ENCODE assay signal across 1 cellular context in the genomic region with DNA sequence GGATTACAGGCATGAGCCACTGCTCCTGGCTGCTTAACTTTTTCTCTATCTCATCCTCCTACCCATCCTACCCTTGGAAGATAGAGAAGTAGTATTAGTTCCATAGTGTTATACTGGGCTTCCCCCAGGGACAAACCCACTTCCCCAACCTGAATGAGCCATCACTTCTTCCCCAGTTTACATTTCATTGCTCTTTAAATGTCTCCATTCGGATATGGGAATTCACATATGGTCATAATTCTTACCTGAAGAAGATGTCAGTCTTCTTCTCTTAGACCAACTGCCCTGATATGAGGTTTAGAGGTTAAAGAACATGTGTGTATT.
TF ChIP-seq lines count a peak whose summit lies in the region.

No MANE protein-coding gene starts in this region.

TF ChIP-seq in GM12878, 131 proteins besides CTCF, POLR2A, EP300 and RAD21:
- TF ChIP-seq SPI1 (IDR thresholded peaks at IDR 0.05; ENCODE audit: borderline replicate concordance, insufficient read depth, low read depth, low read length) = peak; percentile 63; the same call in 1 of the 2 replicates
- no peak for TF ChIP-seq CBX3 (IDR thresholded peaks at IDR 0.05; ENCODE audit: borderline replicate concordance, low read depth)
- TF ChIP-seq, protein P1, sequence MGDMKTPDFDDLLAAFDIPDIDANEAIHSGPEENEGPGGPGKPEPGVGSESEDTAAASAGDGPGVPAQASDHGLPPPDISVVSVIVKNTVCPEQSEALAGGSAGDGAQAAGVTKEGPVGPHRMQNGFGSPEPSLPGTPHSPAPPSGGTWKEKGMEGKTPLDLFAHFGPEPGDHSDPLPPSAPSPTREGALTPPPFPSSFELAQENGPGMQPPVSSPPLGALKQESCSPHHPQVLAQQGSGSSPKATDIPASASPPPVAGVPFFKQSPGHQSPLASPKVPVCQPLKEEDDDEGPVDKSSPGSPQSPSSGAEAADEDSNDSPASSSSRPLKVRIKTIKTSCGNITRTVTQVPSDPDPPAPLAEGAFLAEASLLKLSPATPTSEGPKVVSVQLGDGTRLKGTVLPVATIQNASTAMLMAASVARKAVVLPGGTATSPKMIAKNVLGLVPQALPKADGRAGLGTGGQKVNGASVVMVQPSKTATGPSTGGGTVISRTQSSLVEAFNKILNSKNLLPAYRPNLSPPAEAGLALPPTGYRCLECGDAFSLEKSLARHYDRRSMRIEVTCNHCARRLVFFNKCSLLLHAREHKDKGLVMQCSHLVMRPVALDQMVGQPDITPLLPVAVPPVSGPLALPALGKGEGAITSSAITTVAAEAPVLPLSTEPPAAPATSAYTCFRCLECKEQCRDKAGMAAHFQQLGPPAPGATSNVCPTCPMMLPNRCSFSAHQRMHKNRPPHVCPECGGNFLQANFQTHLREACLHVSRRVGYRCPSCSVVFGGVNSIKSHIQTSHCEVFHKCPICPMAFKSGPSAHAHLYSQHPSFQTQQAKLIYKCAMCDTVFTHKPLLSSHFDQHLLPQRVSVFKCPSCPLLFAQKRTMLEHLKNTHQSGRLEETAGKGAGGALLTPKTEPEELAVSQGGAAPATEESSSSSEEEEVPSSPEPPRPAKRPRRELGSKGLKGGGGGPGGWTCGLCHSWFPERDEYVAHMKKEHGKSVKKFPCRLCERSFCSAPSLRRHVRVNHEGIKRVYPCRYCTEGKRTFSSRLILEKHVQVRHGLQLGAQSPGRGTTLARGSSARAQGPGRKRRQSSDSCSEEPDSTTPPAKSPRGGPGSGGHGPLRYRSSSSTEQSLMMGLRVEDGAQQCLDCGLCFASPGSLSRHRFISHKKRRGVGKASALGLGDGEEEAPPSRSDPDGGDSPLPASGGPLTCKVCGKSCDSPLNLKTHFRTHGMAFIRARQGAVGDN (IDR thresholded peaks at IDR 0.05) = 0 out of 2 replicates have a peak, but pooled peaks have one; percentile 21
- no peak for TF ChIP-seq SIN3A (IDR thresholded peaks at IDR 0.05; ENCODE audit: low read depth, low read length)
- no peak for TF ChIP-seq CREB1 (IDR thresholded peaks at IDR 0.05; ENCODE audit: low read depth)
- no peak for TF ChIP-seq RCOR1 (conservative IDR thresholded peaks at IDR 0.05; ENCODE audit: low read depth, low read length)
- TF ChIP-seq BHLHE40 (IDR thresholded peaks at IDR 0.05; ENCODE audit: borderline replicate concordance in 1 of 2, low read depth in 2 of 2, low read length in 1 of 2) = 0 out of 4 replicates have a peak, but pooled peaks of 1 of the 2 experiments have one; percentile 9
- TF ChIP-seq LARP7 (IDR thresholded peaks at IDR 0.05) = 0 out of 2 replicates have a peak, but pooled peaks have one; percentile 48
- TF ChIP-seq, protein P2, sequence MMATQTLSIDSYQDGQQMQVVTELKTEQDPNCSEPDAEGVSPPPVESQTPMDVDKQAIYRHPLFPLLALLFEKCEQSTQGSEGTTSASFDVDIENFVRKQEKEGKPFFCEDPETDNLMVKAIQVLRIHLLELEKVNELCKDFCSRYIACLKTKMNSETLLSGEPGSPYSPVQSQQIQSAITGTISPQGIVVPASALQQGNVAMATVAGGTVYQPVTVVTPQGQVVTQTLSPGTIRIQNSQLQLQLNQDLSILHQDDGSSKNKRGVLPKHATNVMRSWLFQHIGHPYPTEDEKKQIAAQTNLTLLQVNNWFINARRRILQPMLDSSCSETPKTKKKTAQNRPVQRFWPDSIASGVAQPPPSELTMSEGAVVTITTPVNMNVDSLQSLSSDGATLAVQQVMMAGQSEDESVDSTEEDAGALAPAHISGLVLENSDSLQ (IDR thresholded peaks at IDR 0.05) = peak; percentile 24; the same call in 1 of the 2 replicates
- no peak for TF ChIP-seq YY1 (IDR thresholded peaks at IDR 0.05; ENCODE audit: low read depth, low read length)
- TF ChIP-seq IKZF1 (conservative IDR thresholded peaks at IDR 0.05) = peak; percentile 55
- TF ChIP-seq EED (IDR thresholded peaks at IDR 0.05; ENCODE audit: low read depth) = peak; percentile 50; the same call in 1 of the 2 replicates
- no peak for TF ChIP-seq NFIC (IDR thresholded peaks at IDR 0.05; ENCODE audit: low read depth, low read length)
- TF ChIP-seq IKZF2 (IDR thresholded peaks at IDR 0.05) = peak; percentile 36 to 37; a peak in 2 of 4 replicates
- TF ChIP-seq MXI1 (IDR thresholded peaks at IDR 0.05; ENCODE audit: low read depth, low read length) = no peak
- TF ChIP-seq, protein P3, sequence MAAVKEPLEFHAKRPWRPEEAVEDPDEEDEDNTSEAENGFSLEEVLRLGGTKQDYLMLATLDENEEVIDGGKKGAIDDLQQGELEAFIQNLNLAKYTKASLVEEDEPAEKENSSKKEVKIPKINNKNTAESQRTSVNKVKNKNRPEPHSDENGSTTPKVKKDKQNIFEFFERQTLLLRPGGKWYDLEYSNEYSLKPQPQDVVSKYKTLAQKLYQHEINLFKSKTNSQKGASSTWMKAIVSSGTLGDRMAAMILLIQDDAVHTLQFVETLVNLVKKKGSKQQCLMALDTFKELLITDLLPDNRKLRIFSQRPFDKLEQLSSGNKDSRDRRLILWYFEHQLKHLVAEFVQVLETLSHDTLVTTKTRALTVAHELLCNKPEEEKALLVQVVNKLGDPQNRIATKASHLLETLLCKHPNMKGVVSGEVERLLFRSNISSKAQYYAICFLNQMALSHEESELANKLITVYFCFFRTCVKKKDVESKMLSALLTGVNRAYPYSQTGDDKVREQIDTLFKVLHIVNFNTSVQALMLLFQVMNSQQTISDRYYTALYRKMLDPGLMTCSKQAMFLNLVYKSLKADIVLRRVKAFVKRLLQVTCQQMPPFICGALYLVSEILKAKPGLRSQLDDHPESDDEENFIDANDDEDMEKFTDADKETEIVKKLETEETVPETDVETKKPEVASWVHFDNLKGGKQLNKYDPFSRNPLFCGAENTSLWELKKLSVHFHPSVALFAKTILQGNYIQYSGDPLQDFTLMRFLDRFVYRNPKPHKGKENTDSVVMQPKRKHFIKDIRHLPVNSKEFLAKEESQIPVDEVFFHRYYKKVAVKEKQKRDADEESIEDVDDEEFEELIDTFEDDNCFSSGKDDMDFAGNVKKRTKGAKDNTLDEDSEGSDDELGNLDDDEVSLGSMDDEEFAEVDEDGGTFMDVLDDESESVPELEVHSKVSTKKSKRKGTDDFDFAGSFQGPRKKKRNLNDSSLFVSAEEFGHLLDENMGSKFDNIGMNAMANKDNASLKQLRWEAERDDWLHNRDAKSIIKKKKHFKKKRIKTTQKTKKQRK (IDR thresholded peaks at IDR 0.05; ENCODE audit: low read depth, low read length) = no peak
- TF ChIP-seq, protein P4, sequence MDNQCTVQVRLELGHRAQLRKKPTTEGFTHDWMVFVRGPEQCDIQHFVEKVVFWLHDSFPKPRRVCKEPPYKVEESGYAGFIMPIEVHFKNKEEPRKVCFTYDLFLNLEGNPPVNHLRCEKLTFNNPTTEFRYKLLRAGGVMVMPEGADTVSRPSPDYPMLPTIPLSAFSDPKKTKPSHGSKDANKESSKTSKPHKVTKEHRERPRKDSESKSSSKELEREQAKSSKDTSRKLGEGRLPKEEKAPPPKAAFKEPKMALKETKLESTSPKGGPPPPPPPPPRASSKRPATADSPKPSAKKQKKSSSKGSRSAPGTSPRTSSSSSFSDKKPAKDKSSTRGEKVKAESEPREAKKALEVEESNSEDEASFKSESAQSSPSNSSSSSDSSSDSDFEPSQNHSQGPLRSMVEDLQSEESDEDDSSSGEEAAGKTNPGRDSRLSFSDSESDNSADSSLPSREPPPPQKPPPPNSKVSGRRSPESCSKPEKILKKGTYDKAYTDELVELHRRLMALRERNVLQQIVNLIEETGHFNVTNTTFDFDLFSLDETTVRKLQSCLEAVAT (IDR thresholded peaks at IDR 0.05) = 0 out of 2 replicates have a peak, but pooled peaks have one; percentile 16
- no peak; the same call in 1 of the 2 replicates for TF ChIP-seq MTA2 (IDR thresholded peaks at IDR 0.05; ENCODE audit: low read depth)
- TF ChIP-seq, protein P5, sequence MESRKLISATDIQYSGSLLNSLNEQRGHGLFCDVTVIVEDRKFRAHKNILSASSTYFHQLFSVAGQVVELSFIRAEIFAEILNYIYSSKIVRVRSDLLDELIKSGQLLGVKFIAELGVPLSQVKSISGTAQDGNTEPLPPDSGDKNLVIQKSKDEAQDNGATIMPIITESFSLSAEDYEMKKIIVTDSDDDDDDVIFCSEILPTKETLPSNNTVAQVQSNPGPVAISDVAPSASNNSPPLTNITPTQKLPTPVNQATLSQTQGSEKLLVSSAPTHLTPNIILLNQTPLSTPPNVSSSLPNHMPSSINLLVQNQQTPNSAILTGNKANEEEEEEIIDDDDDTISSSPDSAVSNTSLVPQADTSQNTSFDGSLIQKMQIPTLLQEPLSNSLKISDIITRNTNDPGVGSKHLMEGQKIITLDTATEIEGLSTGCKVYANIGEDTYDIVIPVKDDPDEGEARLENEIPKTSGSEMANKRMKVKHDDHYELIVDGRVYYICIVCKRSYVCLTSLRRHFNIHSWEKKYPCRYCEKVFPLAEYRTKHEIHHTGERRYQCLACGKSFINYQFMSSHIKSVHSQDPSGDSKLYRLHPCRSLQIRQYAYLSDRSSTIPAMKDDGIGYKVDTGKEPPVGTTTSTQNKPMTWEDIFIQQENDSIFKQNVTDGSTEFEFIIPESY (IDR thresholded peaks at IDR 0.05) = no peak
- TF ChIP-seq, protein P6, sequence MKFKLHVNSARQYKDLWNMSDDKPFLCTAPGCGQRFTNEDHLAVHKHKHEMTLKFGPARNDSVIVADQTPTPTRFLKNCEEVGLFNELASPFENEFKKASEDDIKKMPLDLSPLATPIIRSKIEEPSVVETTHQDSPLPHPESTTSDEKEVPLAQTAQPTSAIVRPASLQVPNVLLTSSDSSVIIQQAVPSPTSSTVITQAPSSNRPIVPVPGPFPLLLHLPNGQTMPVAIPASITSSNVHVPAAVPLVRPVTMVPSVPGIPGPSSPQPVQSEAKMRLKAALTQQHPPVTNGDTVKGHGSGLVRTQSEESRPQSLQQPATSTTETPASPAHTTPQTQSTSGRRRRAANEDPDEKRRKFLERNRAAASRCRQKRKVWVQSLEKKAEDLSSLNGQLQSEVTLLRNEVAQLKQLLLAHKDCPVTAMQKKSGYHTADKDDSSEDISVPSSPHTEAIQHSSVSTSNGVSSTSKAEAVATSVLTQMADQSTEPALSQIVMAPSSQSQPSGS (IDR thresholded peaks at IDR 0.05; ENCODE audit: low read length) = peak; percentile 27; the same call in 1 of the 2 replicates
- TF ChIP-seq TCF7 (IDR thresholded peaks at IDR 0.05; ENCODE audit: borderline replicate concordance) = no peak
- no peak for TF ChIP-seq CHD1 (IDR thresholded peaks at IDR 0.05; ENCODE audit: low read depth, low read length)
- TF ChIP-seq, protein P7, sequence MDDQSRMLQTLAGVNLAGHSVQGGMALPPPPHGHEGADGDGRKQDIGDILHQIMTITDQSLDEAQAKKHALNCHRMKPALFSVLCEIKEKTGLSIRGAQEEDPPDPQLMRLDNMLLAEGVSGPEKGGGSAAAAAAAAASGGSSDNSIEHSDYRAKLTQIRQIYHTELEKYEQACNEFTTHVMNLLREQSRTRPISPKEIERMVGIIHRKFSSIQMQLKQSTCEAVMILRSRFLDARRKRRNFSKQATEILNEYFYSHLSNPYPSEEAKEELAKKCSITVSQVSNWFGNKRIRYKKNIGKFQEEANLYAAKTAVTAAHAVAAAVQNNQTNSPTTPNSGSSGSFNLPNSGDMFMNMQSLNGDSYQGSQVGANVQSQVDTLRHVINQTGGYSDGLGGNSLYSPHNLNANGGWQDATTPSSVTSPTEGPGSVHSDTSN (IDR thresholded peaks at IDR 0.05; ENCODE audit: insufficient replicate concordance, low read depth, low read length) = no peak
- TF ChIP-seq, protein P8, sequence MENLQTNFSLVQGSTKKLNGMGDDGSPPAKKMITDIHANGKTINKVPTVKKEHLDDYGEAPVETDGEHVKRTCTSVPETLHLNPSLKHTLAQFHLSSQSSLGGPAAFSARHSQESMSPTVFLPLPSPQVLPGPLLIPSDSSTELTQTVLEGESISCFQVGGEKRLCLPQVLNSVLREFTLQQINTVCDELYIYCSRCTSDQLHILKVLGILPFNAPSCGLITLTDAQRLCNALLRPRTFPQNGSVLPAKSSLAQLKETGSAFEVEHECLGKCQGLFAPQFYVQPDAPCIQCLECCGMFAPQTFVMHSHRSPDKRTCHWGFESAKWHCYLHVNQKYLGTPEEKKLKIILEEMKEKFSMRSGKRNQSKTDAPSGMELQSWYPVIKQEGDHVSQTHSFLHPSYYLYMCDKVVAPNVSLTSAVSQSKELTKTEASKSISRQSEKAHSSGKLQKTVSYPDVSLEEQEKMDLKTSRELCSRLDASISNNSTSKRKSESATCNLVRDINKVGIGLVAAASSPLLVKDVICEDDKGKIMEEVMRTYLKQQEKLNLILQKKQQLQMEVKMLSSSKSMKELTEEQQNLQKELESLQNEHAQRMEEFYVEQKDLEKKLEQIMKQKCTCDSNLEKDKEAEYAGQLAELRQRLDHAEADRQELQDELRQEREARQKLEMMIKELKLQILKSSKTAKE (IDR thresholded peaks at IDR 0.05; ENCODE audit: low read depth, poor library complexity, severe bottlenecking) = no peak
- no peak for TF ChIP-seq TCF3 (IDR thresholded peaks at IDR 0.05; ENCODE audit: borderline replicate concordance, insufficient read depth, low read depth, low read length)
